8 cellular contexts compared by ENCODE assay signal in genomic region chrX:139739138-139739537, GRCh38. TPM values are rescaled to one million over a fixed set of nuclear protein-coding genes. Genes with fewer than 3 reads are reported as not detected.
DNase-seq lines count a peak whose midpoint lies in the region; ATAC-seq and TF ChIP-seq lines count a peak whose summit lies in the region.

No MANE protein-coding gene starts in this region.

- no peaks in the 10 kb centered on the region for H3K27me3 Mint-ChIP-seq in MCF 10A (ENCODE audit: insufficient read depth, unreplicated experiment)
- no peaks in the 10 kb centered on the region for H3K27me3 Mint-ChIP-seq in activated CD8-positive, alpha-beta T cell treated with anti-CD3 and anti-CD28 coated beads, Interleukin-2, amount 10 ng/mL, durations not matched to agents 7 days and 5 days (ENCODE audit: low read depth)

- H3K27me3 ChIP-seq in breast epithelium = peaks cover 0 to 4% of the 10 kb centered on the region in 2 donors
- no peaks in the 10 kb centered on the region for H3K27me3 ChIP-seq in thoracic aorta (replicated peaks; ENCODE audit: insufficient read depth)
- no peaks in the 10 kb centered on the region for H3K27me3 ChIP-seq in upper lobe of left lung

- WGBS in upper lobe of left lung, 2 donors = 71 to 78% methylated on average over 2 of the region's 2 CpGs

- TF ChIP-seq CTCF in MCF 10A (IDR thresholded peaks at IDR 0.05; ENCODE audit: unreplicated experiment) (no peak), breast epithelium (IDR thresholded peaks at IDR 0.05) (no peak), thoracic aorta (IDR thresholded peaks at IDR 0.05) (no peak), upper lobe of left lung (IDR thresholded peaks at IDR 0.05) (no peak)

- H3K36me3 Mint-ChIP-seq in MCF 10A (ENCODE audit: insufficient read depth, unreplicated experiment) = peaks cover 24% of the 10 kb centered on the region
- H3K36me3 Mint-ChIP-seq in activated CD8-positive, alpha-beta T cell treated with anti-CD3 and anti-CD28 coated beads, Interleukin-2, amount 10 ng/mL, durations not matched to agents 7 days and 5 days (ENCODE audit: low read depth) = peaks cover 20% of the 10 kb centered on the region

- H3K4me3 ChIP-seq in breast epithelium = no peak overlapping the region
- no peak overlapping the region for H3K4me3 ChIP-seq in thoracic aorta
- no peak overlapping the region for H3K4me3 ChIP-seq in upper lobe of left lung

- TF ChIP-seq EP300 in upper lobe of left lung (IDR thresholded peaks at IDR 0.05) = no peak

- DNase-seq in MCF 10A (ENCODE audit: unreplicated experiment) = peak; percentile 76
- DNase-seq in breast epithelium (ENCODE audit: low spot score in 2 of 2) = no peak
- DNase-seq in activated CD8-positive, alpha-beta T cell treated with anti-CD3 and anti-CD28 coated beads, Interleukin-2, amount 10 ng/mL, durations not matched to agents 7 days and 5 days = peak; percentile 51
- no peak for DNase-seq in thoracic aorta (ENCODE audit: low spot score)
- no peak for DNase-seq in upper lobe of left lung
- no peak for DNase-seq in COLO829 (ENCODE audit: low spot score)
- no peak for DNase-seq in SHP77 treated with DMSO at 0.1 percent for 48 hours (lab: John Stamatoyannopoulos, UW)

- H3K4me1 ChIP-seq in breast epithelium (no peaks in the 10 kb centered on the region), thoracic aorta (ENCODE audit: control insufficient read depth in 1 of 2, low read depth in 2 of 2) (no peaks in the 10 kb centered on the region), upper lobe of left lung (no peaks in the 10 kb centered on the region)

- H3K9me3 ChIP-seq in breast epithelium (no peaks in the 10 kb centered on the region), thoracic aorta (no peaks in the 10 kb centered on the region), upper lobe of left lung (no peaks in the 10 kb centered on the region)

- no peaks in the 10 kb centered on the region for H3K9me3 Mint-ChIP-seq in MCF 10A (ENCODE audit: unreplicated experiment)
- H3K9me3 Mint-ChIP-seq in activated CD8-positive, alpha-beta T cell treated with anti-CD3 and anti-CD28 coated beads, Interleukin-2, amount 10 ng/mL, durations not matched to agents 7 days and 5 days (ENCODE audit: insufficient read depth) = no peaks in the 10 kb centered on the region

- H3K27ac ChIP-seq in breast epithelium = no peak overlapping the region
- H3K27ac ChIP-seq in thoracic aorta = no peak overlapping the region
- no peak overlapping the region for H3K27ac ChIP-seq in upper lobe of left lung

- H3K4me3 Mint-ChIP-seq in MCF 10A (ENCODE audit: unreplicated experiment) = no peak overlapping the region
- peak overlapping the region; percentile 18 for H3K4me3 Mint-ChIP-seq in activated CD8-positive, alpha-beta T cell treated with anti-CD3 and anti-CD28 coated beads, Interleukin-2, amount 10 ng/mL, durations not matched to agents 7 days and 5 days

- intact Hi-C loops in MCF 10A (cut with micrococcal nuclease) (no loop called here), breast epithelium (cut with DNase I; ENCODE audit: low total_unique reads) (no loop called here)

- H3K36me3 ChIP-seq in breast epithelium = no peaks in the 10 kb centered on the region
- no peaks in the 10 kb centered on the region for H3K36me3 ChIP-seq in thoracic aorta
- H3K36me3 ChIP-seq in upper lobe of left lung = no peaks in the 10 kb centered on the region

- POLR2A ChIA-PET in MCF 10A (lab: Yijun Ruan, JAX) = interaction anchor here (0.6 kb wide), 1 partner anchor 238 kb away, joined by 3 read pairs; no protein-coding TSS in a partner anchor
- POLR2A ChIA-PET in activated CD8-positive, alpha-beta T cell treated with anti-CD3 and anti-CD28 coated beads, Interleukin-2, amount 10 ng/mL, durations not matched to agents 7 days and 5 days (lab: Charles Lee) = no interaction called here

- TF ChIP-seq POLR2A in breast epithelium (IDR thresholded peaks at IDR 0.05) (no peak), upper lobe of left lung (IDR thresholded peaks at IDR 0.05) (no peak)

- no peaks in the 10 kb centered on the region for H3K4me1 Mint-ChIP-seq in MCF 10A (ENCODE audit: insufficient read depth, unreplicated experiment)
- H3K4me1 Mint-ChIP-seq in activated CD8-positive, alpha-beta T cell treated with anti-CD3 and anti-CD28 coated beads, Interleukin-2, amount 10 ng/mL, durations not matched to agents 7 days and 5 days (ENCODE audit: low read depth) = peaks cover 19% of the 10 kb centered on the region

- peak; percentile 98 for ATAC-seq in HG03066 (IDR thresholded peaks at IDR 0.05; ENCODE audit: low read depth, unreplicated experiment)
- peak; percentile 83 for ATAC-seq in activated CD8-positive, alpha-beta T cell treated with anti-CD3 and anti-CD28 coated beads, Interleukin-2, amount 10 ng/mL, durations not matched to agents 7 days and 5 days
- peak; percentile 55 for ATAC-seq in thoracic aorta (ENCODE audit: insufficient number of reproducible peaks, low FRiP score, low read depth)
- no peak for ATAC-seq in upper lobe of left lung (ENCODE audit: low FRiP score in 2 of 2)

- no peak overlapping the region for H3K27ac Mint-ChIP-seq in MCF 10A (ENCODE audit: low read depth, unreplicated experiment)
- H3K27ac Mint-ChIP-seq in activated CD8-positive, alpha-beta T cell treated with anti-CD3 and anti-CD28 coated beads, Interleukin-2, amount 10 ng/mL, durations not matched to agents 7 days and 5 days = peak overlapping the region; percentile 64

- CTCF ChIA-PET in MCF 10A (lab: Yijun Ruan, JAX) = interaction anchor here (0.7 to 0.9 kb wide), 3 partner anchors 20 to 993 kb away, joined by 3 to 7 read pairs (median 4); no protein-coding TSS in a partner anchor
- CTCF ChIA-PET in activated CD8-positive, alpha-beta T cell treated with anti-CD3 and anti-CD28 coated beads, Interleukin-2, amount 10 ng/mL, durations not matched to agents 7 days and 5 days (lab: Charles Lee) = interaction anchor here (1.0 kb wide), 2 partner anchors 35 to 92 kb away, joined by 3 read pairs; no protein-coding TSS in a partner anchor

- no TSS peak for BruUV-seq in MCF 10A (replicated peaks; lab: Mats Ljungman, UMichigan)

RNA-seq across cellular contexts. Expression of gene MCF2, which starts 31.2 kb away (rescaled TPM):
- total RNA-seq in MCF 10A (2022) (1.5 and 2.1 TPM in 2 replicates), breast epithelium (under 1 TPM in 1 of 3 donors, not detected in 2; 0.16 TPM), thoracic aorta (1 to 10 TPM; 2.2 to 3.8 TPM), upper lobe of left lung (under 1 TPM in 3 of 6 donors, not detected in 3; 0.11 to 0.49 (median 0.20) TPM)
- under 1 TPM; 0.32 to 0.55 TPM for total RNA-seq in activated CD8-positive, alpha-beta T cell treated with anti-CD3 and anti-CD28 coated beads, Interleukin-2, amount 10 ng/mL, durations not matched to agents 7 days and 5 days

Comparison
In these comparisons a context has a peak if more than half of its experiments do, and no peak if none do; other contexts are left out.
1. DNase-seq: peak in MCF 10A (single experiment) and activated CD8-positive, alpha-beta T cell treated with anti-CD3 and anti-CD28 coated beads, Interleukin-2, amount 10 ng/mL, durations not matched to agents 7 days and 5 days (single experiment); none in breast epithelium (0 of 2), thoracic aorta (single experiment), upper lobe of left lung (0 of 2), COLO829 (single experiment) and SHP77 treated with DMSO at 0.1 percent for 48 hours (single experiment).
2. ATAC-seq: peak in HG03066 (single experiment), activated CD8-positive, alpha-beta T cell treated with anti-CD3 and anti-CD28 coated beads, Interleukin-2, amount 10 ng/mL, durations not matched to agents 7 days and 5 days (single experiment) and thoracic aorta (single experiment); none in upper lobe of left lung (0 of 2).